Comparison of ENCODE assay signal across 16 cellular contexts in the genomic region with DNA sequence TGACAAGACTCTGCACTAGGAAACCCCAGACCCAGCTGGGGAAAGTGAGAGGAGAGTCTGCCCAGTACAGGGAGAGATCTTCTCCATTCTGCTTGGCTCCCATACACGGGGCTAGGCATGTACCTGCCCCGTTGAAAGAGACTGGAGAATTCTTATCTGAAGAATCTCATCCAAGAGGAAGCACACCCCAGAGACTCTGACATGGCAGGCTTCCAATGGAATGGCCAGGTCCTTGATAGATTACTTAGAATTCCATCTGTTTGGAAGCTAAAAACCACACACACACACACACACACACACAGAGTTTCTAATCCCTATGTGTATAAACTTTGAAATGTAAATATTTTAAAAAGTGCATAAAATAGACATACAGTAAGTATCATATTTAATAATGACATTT.
"Had no signal": no experiment of that assay in that cellular context is flagged by ENCODE, and none has a peak within 500 bp of the region (broad histone marks: within the 10 kb centered on the region; RNA-seq: fewer than 3 reads in every experiment).

No MANE protein-coding gene starts in this region.

- H3K27ac ChIP-seq: heart right ventricle, tibial artery had no signal

- H3K9me3 Mint-ChIP-seq: activated naive CD4-positive, alpha-beta T cell treated with anti-CD3 and anti-CD28 coated beads for 36 hours; activated T-cell treated with anti-CD3 and anti-CD28 coated beads, Interleukin-2, amount 50 U/mL, for 24 hours; memory B cell; naive B cell; neural crest cell had no signal

- DNase-seq: activated CD4-positive, alpha-beta T cell treated with anti-CD3 and anti-CD28 coated beads, Interleukin-2, amount 10 ng/mL, durations not matched to agents 24 days and 14 days; activated CD8-positive, alpha-beta T cell treated with anti-CD3 and anti-CD28 coated beads, Interleukin-2, amount 10 ng/mL, durations not matched to agents 7 days and 5 days; activated naive CD4-positive, alpha-beta T cell treated with anti-CD3 and anti-CD28 coated beads for 36 hours; activated T-cell treated with anti-CD3 and anti-CD28 coated beads, Interleukin-2, amount 50 U/mL, for 24 hours; effector CD4-positive, alpha-beta T cell; heart right ventricle; mucosa of descending colon; naive B cell; stimulated activated CD4-positive, alpha-beta T cell treated with anti-CD3 and anti-CD28 coated beads, Interleukin-12 subunit alpha, Interleukin-12 subunit beta, amount 100 ng/mL, for 4 hours; stimulated activated CD4-positive, alpha-beta T cell treated with anti-CD3 and anti-CD28 coated beads, Interleukin-1b, Interleukin-23, amount 100 ng/mL, for 48 hours; stimulated activated CD8-positive, alpha-beta memory T cell treated with anti-CD3 and anti-CD28 coated beads, Interleukin-4, amount 100 ng/mL, for 48 hours; stimulated activated naive CD4-positive, alpha-beta T cell; tibial artery had no signal

- H3K27me3 ChIP-seq: tibial artery had no signal

- H3K4me3 Mint-ChIP-seq: activated CD4-positive, alpha-beta T cell treated with anti-CD3 and anti-CD28 coated beads, Interleukin-2, amount 10 ng/mL, durations not matched to agents 24 days and 14 days; activated CD8-positive, alpha-beta T cell treated with anti-CD3 and anti-CD28 coated beads, Interleukin-2, amount 10 ng/mL, durations not matched to agents 7 days and 5 days; activated naive CD4-positive, alpha-beta T cell treated with anti-CD3 and anti-CD28 coated beads for 36 hours; activated T-cell treated with anti-CD3 and anti-CD28 coated beads, Interleukin-2, amount 50 U/mL, for 24 hours; memory B cell; naive B cell; neural crest cell had no signal

- H3K4me1 Mint-ChIP-seq: memory B cell, naive B cell, neural crest cell had no signal

- ATAC-seq: activated CD8-positive, alpha-beta T cell treated with anti-CD3 and anti-CD28 coated beads, Interleukin-2, amount 10 ng/mL, durations not matched to agents 7 days and 5 days; heart right ventricle; mucosa of descending colon had no signal

- H3K9me3 ChIP-seq: mucosa of descending colon, tibial artery had no signal

- H3K27me3 Mint-ChIP-seq: activated CD4-positive, alpha-beta T cell treated with anti-CD3 and anti-CD28 coated beads, Interleukin-2, amount 10 ng/mL, durations not matched to agents 24 days and 14 days; activated T-cell treated with anti-CD3 and anti-CD28 coated beads, Interleukin-2, amount 50 U/mL, for 24 hours; memory B cell had no signal

- H3K4me3 ChIP-seq: heart right ventricle, mucosa of descending colon, tibial artery had no signal

- H3K36me3 Mint-ChIP-seq: memory B cell, naive B cell had no signal

- H3K4me1 ChIP-seq: tibial artery had no signal

- H3K36me3 ChIP-seq: heart right ventricle, tibial artery had no signal

- H3K27ac Mint-ChIP-seq: activated CD4-positive, alpha-beta T cell treated with anti-CD3 and anti-CD28 coated beads, Interleukin-2, amount 10 ng/mL, durations not matched to agents 24 days and 14 days; activated CD8-positive, alpha-beta T cell treated with anti-CD3 and anti-CD28 coated beads, Interleukin-2, amount 10 ng/mL, durations not matched to agents 7 days and 5 days; activated naive CD4-positive, alpha-beta T cell treated with anti-CD3 and anti-CD28 coated beads for 36 hours; activated T-cell treated with anti-CD3 and anti-CD28 coated beads, Interleukin-2, amount 50 U/mL, for 24 hours; memory B cell; naive B cell; progenitor cell of endocrine pancreas had no signal
